7 cellular contexts compared by ENCODE assay signal in the genomic region with DNA sequence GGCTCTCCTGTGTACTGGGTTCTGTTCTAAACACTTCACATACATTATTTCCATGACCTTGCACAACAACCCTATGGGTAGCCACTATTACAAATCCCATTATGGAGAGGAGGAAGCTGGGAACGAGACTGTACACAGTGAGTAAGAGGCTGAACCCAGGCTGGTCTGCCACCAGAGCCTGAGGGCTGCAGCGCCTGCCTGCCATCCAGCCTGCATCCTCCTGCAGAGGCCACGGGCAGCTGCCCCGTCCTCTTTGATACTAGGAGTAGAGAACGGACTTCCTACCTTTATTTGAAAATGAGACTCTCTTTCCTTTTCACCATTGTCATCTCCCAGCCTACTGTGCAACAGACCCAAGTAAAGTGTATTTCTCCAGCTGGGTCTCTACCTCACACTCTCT.
"Had no signal": no experiment of that assay in that cellular context is flagged by ENCODE, and none has a peak within 500 bp of the region (broad histone marks: within the 10 kb centered on the region; RNA-seq: fewer than 3 reads in every experiment).

No MANE protein-coding gene starts in this region.

- H3K27ac ChIP-seq: HL-60 had no signal

- H3K4me3 ChIP-seq: GM23338, HAP-1 had no signal

- H3K4me1 ChIP-seq: HAP-1 had no signal

- ATAC-seq: GM23338, HCT116, HepG2 had no signal

- H3K36me3 ChIP-seq: HAP-1 had no signal

- H3K4me2 ChIP-seq: GM23338 had no signal

- H3K9me3 ChIP-seq: HAP-1 had no signal

- H2AFZ ChIP-seq: GM23338 had no signal

- DNase-seq: H7, HFFc6 had no signal
